Comparison of ENCODE assay signal across 11 cellular contexts in genomic region chr14:100826371-100827139, GRCh38. TPM values are rescaled to one million over a fixed set of nuclear protein-coding genes. Genes with fewer than 3 reads are reported as not detected.
DNase-seq lines count a peak whose midpoint lies in the region; ATAC-seq and TF ChIP-seq lines count a peak whose summit lies in the region.
"Had no signal": no experiment of that assay in that cellular context is flagged by ENCODE, and none has a peak within 500 bp of the region (broad histone marks: within the 10 kb centered on the region; RNA-seq: fewer than 3 reads in every experiment).

No MANE protein-coding gene starts in this region.

- H3K4me1 ChIP-seq in BE2C (peaks cover 32% of the 10 kb centered on the region), SJSA1 (replicated peaks) (peaks cover 7% of the 10 kb centered on the region; the same call in 1 of the 2 replicates), gastrocnemius medialis (no peaks in the 10 kb centered on the region)

- H3K36me3 ChIP-seq in BE2C (peaks cover 39% of the 10 kb centered on the region), SJSA1 (peaks cover 34% of the 10 kb centered on the region), gastrocnemius medialis (no peaks in the 10 kb centered on the region)
- H3K36me3 ChIP-seq: neutrophil had no signal

- peaks cover 44 to 59% of the 10 kb centered on the region in 2 donors for H3K27me3 Mint-ChIP-seq in T-cell
- H3K27me3 Mint-ChIP-seq in activated CD4-positive, alpha-beta T cell treated with anti-CD3 and anti-CD28 coated beads for 36 hours, result peaks cover 35% of the 10 kb centered on the region

- CTCF ChIA-PET in T-cell (lab: Charles Lee), result no interaction called here
- CTCF ChIA-PET in activated CD4-positive, alpha-beta T cell treated with anti-CD3 and anti-CD28 coated beads for 36 hours (lab: Charles Lee), result no interaction called here

- ATAC-seq in gastrocnemius medialis (no peak), T-cell (replicated peaks in 1 of 4) (no peak), GM19397 (IDR thresholded peaks at IDR 0.05; ENCODE audit: unreplicated experiment) (no peak)
- no peak for ATAC-seq in activated CD4-positive, alpha-beta T cell treated with anti-CD3 and anti-CD28 coated beads for 36 hours

- H3K27ac ChIP-seq in SJSA1 (peak overlapping the region; percentile 86), gastrocnemius medialis (peak overlapping the region in 2 of 4 donors; percentile 31 to 41)
- H3K27ac ChIP-seq: neutrophil had no signal

- H3K27me3 ChIP-seq in BE2C (no peaks in the 10 kb centered on the region), SJSA1 (replicated peaks) (no peaks in the 10 kb centered on the region), gastrocnemius medialis (peaks cover 23 to 42% (median 42%) of the 10 kb centered on the region in 3 donors)

- H3K9me3 ChIP-seq in BE2C, result no peaks in the 10 kb centered on the region
- H3K9me3 ChIP-seq in SJSA1 (replicated peaks), result no peaks in the 10 kb centered on the region
- no peaks in the 10 kb centered on the region for H3K9me3 ChIP-seq in gastrocnemius medialis
- H3K9me3 ChIP-seq: neutrophil had no signal

- H3K4me1 Mint-ChIP-seq in T-cell, result peaks cover 6 to 16% (median 8%) of the 10 kb centered on the region in 3 donors
- H3K4me1 Mint-ChIP-seq in activated CD4-positive, alpha-beta T cell treated with anti-CD3 and anti-CD28 coated beads for 36 hours, result peaks cover 7% of the 10 kb centered on the region

- in situ Hi-C loops in gastrocnemius medialis (cut with MboI; ENCODE audit: low sequenced_read_pairs in 4 of 4), result no loop called here

- DNase-seq in BE2C, result no peak
- DNase-seq in SJSA1 (ENCODE audit: low read depth in 1 of 2, low spot score in 2 of 2), result no peak
- no peak for DNase-seq in fibroblast of mammary gland (ENCODE audit: low read depth)
- DNase-seq in gastrocnemius medialis, result no peak
- DNase-seq in T-cell, result no peak
- no peak for DNase-seq in activated CD4-positive, alpha-beta T cell treated with anti-CD3 and anti-CD28 coated beads for 36 hours
- no peak for DNase-seq in NCI-H1694 treated with DMSO at 0.1 percent for 48 hours (lab: John Stamatoyannopoulos, UW)
- DNase-seq: activated gamma-delta T cell treated with Interleukin-2 at 50 U/mL for 16 hours, islet precursor cell had no signal

- TF ChIP-seq CTCF in BE2C (IDR thresholded peaks at IDR 0.05; ENCODE audit: low read depth, low read length) (no peak), fibroblast of mammary gland (conservative IDR thresholded peaks at IDR 0.05; ENCODE audit: control insufficient read depth, insufficient read depth, low read depth, low read length) (no peak), gastrocnemius medialis (IDR thresholded peaks at IDR 0.05 in 4 of 5, conservative IDR thresholded peaks at IDR 0.05 in 1 of 5) (no peak)

- H3K4me3 ChIP-seq in BE2C (ENCODE audit: low read depth, low read length), result peak overlapping the region; percentile 92
- H3K4me3 ChIP-seq in SJSA1, result peak overlapping the region; percentile 54
- peak overlapping the region; percentile 56 for H3K4me3 ChIP-seq in fibroblast of mammary gland (ENCODE audit: control insufficient read depth, low read depth, low read length)
- peak overlapping the region in 3 of 4 donors; percentile 21 to 42 (median 36) for H3K4me3 ChIP-seq in gastrocnemius medialis

- H3K4me3 Mint-ChIP-seq in T-cell, result peak overlapping the region in 1 of 3 donors; percentile 56
- H3K4me3 Mint-ChIP-seq in activated CD4-positive, alpha-beta T cell treated with anti-CD3 and anti-CD28 coated beads for 36 hours, result no peak overlapping the region

- POLR2A ChIA-PET in T-cell (lab: Charles Lee), result no interaction called here
- POLR2A ChIA-PET in activated CD4-positive, alpha-beta T cell treated with anti-CD3 and anti-CD28 coated beads for 36 hours (lab: Charles Lee), result no interaction called here

- intact Hi-C loops in gastrocnemius medialis (cut with DNase I; ENCODE audit: low total_unique reads), result loop anchor here (10.0 kb wide), 1 partner anchor 162 kb away; no protein-coding TSS in a partner anchor
- intact Hi-C loops in activated CD4-positive, alpha-beta T cell treated with anti-CD3 and anti-CD28 coated beads for 36 hours (cut with DNase I, micrococcal nuclease), result no loop called here

- no peaks in the 10 kb centered on the region for H3K36me3 Mint-ChIP-seq in T-cell
- H3K36me3 Mint-ChIP-seq in activated CD4-positive, alpha-beta T cell treated with anti-CD3 and anti-CD28 coated beads for 36 hours (ENCODE audit: low read depth), result peaks cover 2% of the 10 kb centered on the region

- no peak for TF ChIP-seq POLR2A in gastrocnemius medialis (IDR thresholded peaks at IDR 0.05)

- no peak overlapping the region for H3K27ac Mint-ChIP-seq in T-cell
- H3K27ac Mint-ChIP-seq in activated CD4-positive, alpha-beta T cell treated with anti-CD3 and anti-CD28 coated beads for 36 hours, result no peak overlapping the region

- H3K9me3 Mint-ChIP-seq in T-cell, result peaks cover 0 to 4% (median 3%) of the 10 kb centered on the region in 3 donors
- peaks cover 2% of the 10 kb centered on the region for H3K9me3 Mint-ChIP-seq in activated CD4-positive, alpha-beta T cell treated with anti-CD3 and anti-CD28 coated beads for 36 hours (ENCODE audit: low read depth)

RNA-seq across cellular contexts. Expression of gene MEG3, which starts 0.6 kb away (rescaled TPM):
- 610 TPM for polyA plus RNA-seq in BE2C (2012; ENCODE audit: insufficient read depth, insufficient read length, low read depth)
- total RNA-seq in SJSA1 (2014; rRNA removed; shearing (Covaris generic)), result 37.3 and 39.1 TPM in 2 replicates
- total RNA-seq in gastrocnemius medialis (10 to 100 TPM in 1 of 4 donors, 1 to 10 TPM in 3; 2.7 to 30.7 (median 5.2) TPM), T-cell (1 to 10 TPM in 3 of 5 donors, not detected in 2; 2.3 to 3.4 (median 2.4) TPM)
- not detected for total RNA-seq in activated CD4-positive, alpha-beta T cell treated with anti-CD3 and anti-CD28 coated beads for 36 hours

Comparison
In these comparisons a context has a peak if more than half of its experiments do, and no peak if none do; other contexts are left out.
1. H3K4me3 ChIP-seq: peak in every context shown above with its lines; median percentile 92 in BE2C; 56 in fibroblast of mammary gland; 54 in SJSA1; 36 in gastrocnemius medialis.